ENCODE assay signal across 16 cellular contexts in the genomic region with DNA sequence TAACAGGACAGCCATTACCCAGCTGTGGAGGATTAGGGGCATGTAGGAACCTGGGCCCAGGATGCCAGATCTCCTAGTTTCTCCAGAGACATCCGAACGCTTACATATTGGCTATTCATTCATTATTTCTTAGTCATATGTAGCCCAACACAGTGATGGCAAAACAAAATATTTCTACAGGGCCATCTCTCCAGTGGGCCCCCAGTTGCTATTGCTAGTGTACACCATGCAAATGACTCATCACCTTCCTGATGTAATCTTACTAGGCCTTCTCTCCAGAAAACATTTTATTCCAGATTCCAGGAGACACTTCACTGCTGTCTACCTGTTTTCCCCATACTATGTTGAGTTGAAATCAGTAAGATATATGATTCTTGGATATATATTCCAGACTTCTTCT.
DNase-seq lines count a peak whose midpoint lies in the region; ATAC-seq and TF ChIP-seq lines count a peak whose summit lies in the region.
"Had no signal": no experiment of that assay in that cellular context is flagged by ENCODE, and none has a peak within 500 bp of the region (broad histone marks: within the 10 kb centered on the region; RNA-seq: fewer than 3 reads in every experiment).

No MANE protein-coding gene starts in this region.

- TF ChIP-seq CTCF in epithelial cell of esophagus (IDR thresholded peaks at IDR 0.05; ENCODE audit: insufficient read depth, low read depth, low read length, missing control alignments) (no peak), neutrophil (IDR thresholded peaks at IDR 0.05) (no peak)

- no peak overlapping the region for H3K9ac ChIP-seq in SK-N-MC (ENCODE audit: insufficient read length)

- peaks cover 25% of the 10 kb centered on the region for H3K9me3 Mint-ChIP-seq in activated T-cell treated with anti-CD3 and anti-CD28 coated beads, Interleukin-2, amount 50 U/mL, for 4 hours

- ATAC-seq in activated T-cell treated with anti-CD3 and anti-CD28 coated beads, Interleukin-2, amount 50 U/mL, for 4 hours, result no peak

- H3K4me3 ChIP-seq in SK-N-MC (no peak overlapping the region), epithelial cell of esophagus (ENCODE audit: low read length) (no peak overlapping the region), neutrophil (ENCODE audit: low read depth in 1 of 2, low read length in 1 of 2) (no peak overlapping the region)
- H3K4me3 ChIP-seq: HAP-1, Peyer's patch had no signal

- DNase-seq in H4 (ENCODE audit: low spot score) (peak; percentile 13), SK-N-MC (ENCODE audit: low read depth, low spot score) (no peak), epithelial cell of esophagus (ENCODE audit: low read depth) (peak; percentile 36), NCI-H146 (lab: John Stamatoyannopoulos, UW) (no peak), OCI-M1 (lab: John Stamatoyannopoulos, UW) (no peak)
- DNase-seq in activated T-cell treated with anti-CD3 and anti-CD28 coated beads, Interleukin-2, amount 50 U/mL, for 4 hours, result no peak
- DNase-seq in stimulated activated CD8-positive, alpha-beta memory T cell treated with anti-CD3 and anti-CD28 coated beads, Interleukin-4, amount 100 ng/mL, for 48 hours, result no peak
- DNase-seq: CD8-positive, alpha-beta memory T cell; DMS 273 treated with DMSO at 0.1 percent for 48 hours; NCI-H1105 treated with DMSO at 0.1 percent for 48 hours; NCI-H187 treated with DMSO at 0.1 percent for 48 hours; Peyer's patch; SHP77 had no signal

- H3K4me1 ChIP-seq in neutrophil (ENCODE audit: control insufficient read depth in 1 of 2, insufficient read depth in 1 of 2, low read depth in 1 of 2, low read length in 1 of 2), result peaks cover 26 to 27% of the 10 kb centered on the region in 2 experiments
- H3K4me1 ChIP-seq: HAP-1, Peyer's patch had no signal

- H3K9me3 ChIP-seq in SK-N-MC (ENCODE audit: low read depth, low read length), result no peaks in the 10 kb centered on the region
- no peaks in the 10 kb centered on the region for H3K9me3 ChIP-seq in neutrophil
- H3K9me3 ChIP-seq: HAP-1, Peyer's patch had no signal

- H3K27ac ChIP-seq in SK-N-MC (peak overlapping the region; percentile 67), neutrophil (peak overlapping the region; percentile 47)
- H3K27ac ChIP-seq: Peyer's patch had no signal

- no peaks in the 10 kb centered on the region for H3K4me1 Mint-ChIP-seq in activated T-cell treated with anti-CD3 and anti-CD28 coated beads, Interleukin-2, amount 50 U/mL, for 4 hours (ENCODE audit: low read depth)
- H3K4me1 Mint-ChIP-seq: B cell; CD8-positive, alpha-beta memory T cell had no signal

- H3K36me3 ChIP-seq in SK-N-MC (ENCODE audit: insufficient read depth, low read length) (peaks cover 11% of the 10 kb centered on the region), neutrophil (no peaks in the 10 kb centered on the region)
- H3K36me3 ChIP-seq: HAP-1, Peyer's patch had no signal

- no peak overlapping the region for H3K4me3 Mint-ChIP-seq in activated T-cell treated with anti-CD3 and anti-CD28 coated beads, Interleukin-2, amount 50 U/mL, for 4 hours
- H3K4me3 Mint-ChIP-seq: B cell; CD8-positive, alpha-beta memory T cell had no signal

- no peaks in the 10 kb centered on the region for H3K27me3 ChIP-seq in neutrophil
- H3K27me3 ChIP-seq: Peyer's patch had no signal

- no peaks in the 10 kb centered on the region for H3K36me3 Mint-ChIP-seq in activated T-cell treated with anti-CD3 and anti-CD28 coated beads, Interleukin-2, amount 50 U/mL, for 4 hours (ENCODE audit: insufficient read depth)

- no peaks in the 10 kb centered on the region for H3K27me3 Mint-ChIP-seq in activated T-cell treated with anti-CD3 and anti-CD28 coated beads, Interleukin-2, amount 50 U/mL, for 4 hours (ENCODE audit: low read depth)
- H3K27me3 Mint-ChIP-seq: B cell; CD8-positive, alpha-beta memory T cell had no signal

Comparison
In these comparisons a context has a peak if more than half of its experiments do, and no peak if none do; other contexts are left out.
1. DNase-seq: peak in H4 (single experiment) and epithelial cell of esophagus (single experiment); none in SK-N-MC (single experiment), NCI-H146 (single experiment), activated T-cell treated with anti-CD3 and anti-CD28 coated beads, Interleukin-2, amount 50 U/mL, for 4 hours (single experiment), OCI-M1 (single experiment) and stimulated activated CD8-positive, alpha-beta memory T cell treated with anti-CD3 and anti-CD28 coated beads, Interleukin-4, amount 100 ng/mL, for 48 hours (single experiment).